In genomic region chr2:98026927-98027522, GRCh38 we compare ENCODE assay signal across 8 cellular contexts. TPM values are rescaled to one million over a fixed set of nuclear protein-coding genes. Genes with fewer than 3 reads are reported as not detected.
DNase-seq lines count a peak whose midpoint lies in the region; ATAC-seq and TF ChIP-seq lines count a peak whose summit lies in the region.

No MANE protein-coding gene starts in this region.

- H3K4me1 ChIP-seq in upper lobe of right lung (peaks cover 10% of the 10 kb centered on the region), esophagus squamous epithelium (peaks cover 0 to 16% (median 4%) of the 10 kb centered on the region in 3 donors)

- H3K9me3 ChIP-seq in upper lobe of right lung (no peaks in the 10 kb centered on the region), esophagus squamous epithelium (no peaks in the 10 kb centered on the region)

- POLR2A ChIA-PET in activated B cell treated with CpG ODN at 0.5 μM for 24 hours (lab: Charles Lee), result interaction anchor here (0.6 to 5.5 kb wide), 14 partner anchors 12 to 119 kb away, joined by 3 to 110 read pairs (median 5); partner anchors contain the start of genes TMEM131 and VWA3B

- intact Hi-C loops in activated B cell treated with CpG ODN at 0.5 μM for 24 hours (cut with micrococcal nuclease) (loop anchor here (1.0 to 10.0 kb wide), 13 partner anchors 12 to 418 kb away; partner anchors contain the start of genes ACTR1B, C2orf92, INPP4A and TMEM131), upper lobe of right lung (cut with DNase I) (no loop called here), esophagus squamous epithelium (cut with DNase I) (no loop called here)

- H3K4me3 ChIP-seq in upper lobe of right lung (no peak overlapping the region), esophagus squamous epithelium (no peak overlapping the region)

- H3K4me3 Mint-ChIP-seq in activated B cell treated with CpG ODN at 0.5 μM for 24 hours, result peak overlapping the region; percentile 80

- peaks cover 67% of the 10 kb centered on the region for H3K4me1 Mint-ChIP-seq in activated B cell treated with CpG ODN at 0.5 μM for 24 hours

- H3K27ac ChIP-seq in upper lobe of right lung (no peak overlapping the region), esophagus squamous epithelium (no peak overlapping the region)

- ATAC-seq in GM19328 (IDR thresholded peaks at IDR 0.05; ENCODE audit: unreplicated experiment) (peak; percentile 64), HG03139 (IDR thresholded peaks at IDR 0.05; ENCODE audit: unreplicated experiment) (peak; percentile 69), activated B cell treated with CpG ODN at 0.5 μM for 24 hours (ENCODE audit: low read depth) (peak; percentile 72), upper lobe of right lung (peak; percentile 93)

- no peaks in the 10 kb centered on the region for H3K9me3 Mint-ChIP-seq in activated B cell treated with CpG ODN at 0.5 μM for 24 hours

- WGBS in esophagus squamous epithelium, 2 donors, result 60 to 95% methylated on average over 2 of the region's 2 CpGs

- H3K27me3 Mint-ChIP-seq in activated B cell treated with CpG ODN at 0.5 μM for 24 hours, result no peaks in the 10 kb centered on the region

- H3K27me3 ChIP-seq in upper lobe of right lung, result peaks cover 4% of the 10 kb centered on the region
- H3K27me3 ChIP-seq in esophagus squamous epithelium, result no peaks in the 10 kb centered on the region

- H3K36me3 Mint-ChIP-seq in activated B cell treated with CpG ODN at 0.5 μM for 24 hours (ENCODE audit: low read depth), result no peaks in the 10 kb centered on the region

- TF ChIP-seq CTCF in activated B cell treated with CpG ODN at 0.5 μM for 24 hours (IDR thresholded peaks at IDR 0.05) (no peak), upper lobe of right lung (IDR thresholded peaks at IDR 0.05) (no peak), esophagus squamous epithelium (IDR thresholded peaks at IDR 0.05) (no peak)

- DNase-seq in CD1c-positive myeloid dendritic cell (ENCODE audit: extremely low spot score), result peak; percentile 97
- DNase-seq in activated B cell treated with CpG ODN at 0.5 μM for 24 hours, result no peak
- DNase-seq in upper lobe of right lung, result no peak
- DNase-seq in HK-2 (ENCODE audit: unreplicated experiment), result no peak
- no peak for DNase-seq in esophagus squamous epithelium (lab: John Stamatoyannopoulos, UW)
- no peak for DNase-seq in T-helper 9 cell

- no peak for TF ChIP-seq POLR2A in esophagus squamous epithelium (IDR thresholded peaks at IDR 0.05)

- peak overlapping the region; percentile 96 for H3K27ac Mint-ChIP-seq in activated B cell treated with CpG ODN at 0.5 μM for 24 hours

- H3K36me3 ChIP-seq in upper lobe of right lung, result no peaks in the 10 kb centered on the region
- no peaks in the 10 kb centered on the region for H3K36me3 ChIP-seq in esophagus squamous epithelium

- CTCF ChIA-PET in activated B cell treated with CpG ODN at 0.5 μM for 24 hours (lab: Charles Lee), result interaction anchor here (1.0 to 1.7 kb wide), 4 partner anchors 10 to 161 kb away, joined by 3 to 5 read pairs (median 4); no protein-coding TSS in a partner anchor

RNA-seq across cellular contexts. Expression of gene TMEM131, which starts 31.3 kb away (rescaled TPM):
- total RNA-seq in activated B cell treated with CpG ODN at 0.5 μM for 24 hours (121 and 146 TPM in 2 replicates), upper lobe of right lung (43.3 TPM), esophagus squamous epithelium (10 to 100 TPM; 24.2 to 36.4 (median 28.1) TPM)

RNA-seq across cellular contexts. Expression of gene VWA3B, which starts 59.9 kb away (rescaled TPM):
- total RNA-seq in activated B cell treated with CpG ODN at 0.5 μM for 24 hours (not detected in 2 replicates), upper lobe of right lung (0.17 TPM), esophagus squamous epithelium (not detected)
